In genomic region chr7:118867860-118868259, GRCh38 we compare ENCODE assay signal across 1 cellular context.
TF ChIP-seq lines count a peak whose summit lies in the region.

No MANE protein-coding gene starts in this region.

TF ChIP-seq in K562, 482 proteins besides CTCF, POLR2A, EP300 and RAD21:
- no peak for TF ChIP-seq GTF3C2 (IDR thresholded peaks at IDR 0.05; ENCODE audit: borderline replicate concordance, extremely low read depth, insufficient read length)
- TF ChIP-seq MEF2D (tag; conservative IDR thresholded peaks at IDR 0.05; ENCODE audit: low read depth) = no peak
- no peak for TF ChIP-seq KAT8 (IDR thresholded peaks at IDR 0.05; ENCODE audit: low read depth)
- no peak for TF ChIP-seq DDX20 (tag; IDR thresholded peaks at IDR 0.05; ENCODE audit: low read depth)
- no peak for TF ChIP-seq RBM15 (IDR thresholded peaks at IDR 0.05; ENCODE audit: insufficient read depth, low read length)
- no peak for TF ChIP-seq MBD2 (IDR thresholded peaks at IDR 0.05; ENCODE audit: borderline replicate concordance, low read depth)
- TF ChIP-seq MEIS2 (IDR thresholded peaks at IDR 0.05; ENCODE audit: partially characterized antibody) = peak; percentile 63
- TF ChIP-seq ARID1B (IDR thresholded peaks at IDR 0.05) = peak; percentile 28; the same call in 1 of the 2 replicates
- no peak for TF ChIP-seq CHD1 (IDR thresholded peaks at IDR 0.05; ENCODE audit: low read length)
- no peak for TF ChIP-seq ID3 (CRISPR knock-in tag; IDR thresholded peaks at IDR 0.05)
- TF ChIP-seq ID3 (tag; IDR thresholded peaks at IDR 0.05) = no peak
- no peak for TF ChIP-seq STAT5B (CRISPR knock-in tag; IDR thresholded peaks at IDR 0.05)
- no peak for TF ChIP-seq ARID2 (IDR thresholded peaks at IDR 0.05)
- no peak for TF ChIP-seq PYGO2 (tag; IDR thresholded peaks at IDR 0.05)
- no peak for TF ChIP-seq POU5F1 (IDR thresholded peaks at IDR 0.05; ENCODE audit: borderline replicate concordance, low read depth, low read length, partially characterized antibody)
- no peak for TF ChIP-seq ESRRB (CRISPR knock-in tag; IDR thresholded peaks at IDR 0.05; ENCODE audit: borderline replicate concordance)
- TF ChIP-seq FOXP4 (CRISPR knock-in tag; IDR thresholded peaks at IDR 0.05; ENCODE audit: borderline replicate concordance) = no peak
- no peak for TF ChIP-seq SP1 (CRISPR knock-in tag; IDR thresholded peaks at IDR 0.05)
- no peak for TF ChIP-seq HDAC6 (IDR thresholded peaks at IDR 0.05; ENCODE audit: low read depth, low read length)
- TF ChIP-seq NKRF (IDR thresholded peaks at IDR 0.05; ENCODE audit: borderline replicate concordance) = no peak
- peak; percentile 62 for TF ChIP-seq TCF3 (CRISPR knock-in tag; IDR thresholded peaks at IDR 0.05)
- TF ChIP-seq U2AF2 (optimal IDR thresholded peaks at IDR 0.05; ENCODE audit: low read depth, low read length) = no peak
- no peak for TF ChIP-seq SMARCE1 (IDR thresholded peaks at IDR 0.05)
- TF ChIP-seq ZNF174 (CRISPR knock-in tag; IDR thresholded peaks at IDR 0.05) = no peak
- TF ChIP-seq TAL1 (IDR thresholded peaks at IDR 0.05) = peak; percentile 16; the same call in 1 of the 2 replicates
- no peak for TF ChIP-seq ZNF778 (CRISPR knock-in tag; IDR thresholded peaks at IDR 0.05)
- no peak for TF ChIP-seq ZNF408 (CRISPR knock-in tag; IDR thresholded peaks at IDR 0.05; ENCODE audit: low read depth)
- TF ChIP-seq ZNF695 (CRISPR knock-in tag; IDR thresholded peaks at IDR 0.05) = no peak
- TF ChIP-seq MGA (IDR thresholded peaks at IDR 0.05) = no peak
- peak; percentile 40; the same call in 1 of the 2 replicates for TF ChIP-seq CBFA2T3 (IDR thresholded peaks at IDR 0.05)
- no peak for TF ChIP-seq PBX2 (CRISPR knock-in tag; IDR thresholded peaks at IDR 0.05; ENCODE audit: low read depth)
- TF ChIP-seq PBX2 (tag; conservative IDR thresholded peaks at IDR 0.05; ENCODE audit: low read depth) = peak; percentile 53
- no peak for TF ChIP-seq RBM22 (IDR thresholded peaks at IDR 0.05; ENCODE audit: low read depth, low read length, poor library complexity, severe bottlenecking)
- no peak for TF ChIP-seq RBM39 (optimal IDR thresholded peaks at IDR 0.05; ENCODE audit: low read depth, low read length)
- no peak for TF ChIP-seq TOE1 (IDR thresholded peaks at IDR 0.05; ENCODE audit: borderline replicate concordance)
- no peak for TF ChIP-seq TOE1 (CRISPR knock-in tag; IDR thresholded peaks at IDR 0.05; ENCODE audit: borderline replicate concordance, low read depth)
- TF ChIP-seq TCFL5 (CRISPR knock-in tag; conservative IDR thresholded peaks at IDR 0.05) = no peak
- no peak for TF ChIP-seq HNRNPK (IDR thresholded peaks at IDR 0.05; ENCODE audit: low read depth, low read length, poor library complexity, severe bottlenecking)
